ENCODE assay signal across 8 cellular contexts in the genomic region with DNA sequence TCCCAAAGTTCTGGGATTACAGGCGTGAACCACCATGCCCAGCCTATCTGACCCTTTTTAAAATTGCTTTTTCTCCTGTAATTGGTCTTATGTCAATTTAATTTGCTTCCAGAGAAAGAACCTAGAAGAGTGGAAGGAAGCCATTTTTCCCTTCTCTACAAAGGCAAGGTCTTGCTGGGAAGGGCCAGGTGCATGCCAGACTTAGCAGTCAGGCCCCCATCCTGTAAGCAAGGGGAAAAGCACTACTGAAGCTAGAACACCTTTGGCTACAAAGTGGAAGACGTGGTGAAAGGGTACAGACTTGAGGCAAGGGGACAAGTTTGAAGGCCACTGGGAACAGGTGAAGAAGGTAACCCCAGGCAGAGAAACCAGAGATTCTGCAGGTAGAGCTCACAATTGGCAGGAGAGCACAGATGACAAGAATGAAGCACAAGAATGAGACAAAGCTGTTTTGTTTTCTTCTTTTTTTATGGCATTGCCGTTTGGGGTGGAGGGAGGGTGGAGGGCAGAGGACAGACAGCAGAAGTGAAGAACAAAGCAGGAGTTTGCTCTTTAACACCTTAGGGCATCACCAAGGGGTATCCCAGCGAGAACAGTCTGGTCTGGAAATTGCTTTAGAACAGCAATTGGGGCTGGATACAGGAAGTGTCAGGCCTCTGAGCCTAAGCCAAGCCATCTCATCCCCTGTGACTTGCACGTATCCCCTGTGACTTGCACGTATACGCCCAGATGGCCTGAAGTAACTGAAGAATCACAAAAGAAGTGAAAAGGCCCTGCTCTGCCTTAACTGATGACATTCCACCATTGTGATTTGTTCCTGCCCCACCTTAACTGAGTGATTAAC.
DNase-seq lines count a peak whose midpoint lies in the region; ATAC-seq and TF ChIP-seq lines count a peak whose summit lies in the region.
"Had no signal": no experiment of that assay in that cellular context is flagged by ENCODE, and none has a peak within 500 bp of the region (broad histone marks: within the 10 kb centered on the region; RNA-seq: fewer than 3 reads in every experiment).

No MANE protein-coding gene starts in this region.

- no peaks in the 10 kb centered on the region for H3K9me3 Mint-ChIP-seq in neural progenitor cell

- peaks cover 48% of the 10 kb centered on the region for H3K4me1 Mint-ChIP-seq in neural progenitor cell

- H3K27ac ChIP-seq in DND-41 (ENCODE audit: low read length) (peak overlapping the region; percentile 99), colonic mucosa (peak overlapping the region; percentile 74), neural progenitor cell (peak overlapping the region; percentile 80)

- DNase-seq in DND-41 (peak; percentile 57), colonic mucosa (peak; percentile 46), neural progenitor cell (ENCODE audit: low spot score) (peak; percentile 35), COLO829 (ENCODE audit: low spot score) (no peak), hepatic stellate cell (ENCODE audit: low spot score) (no peak)
- DNase-seq: Kasumi-1 had no signal

- H3K9me3 ChIP-seq in DND-41 (ENCODE audit: insufficient read depth, low read length, severe bottlenecking) (no peaks in the 10 kb centered on the region), Loucy (ENCODE audit: insufficient read depth, low read depth, low read length) (no peaks in the 10 kb centered on the region), colonic mucosa (no peaks in the 10 kb centered on the region), neural progenitor cell (ENCODE audit: low read depth) (no peaks in the 10 kb centered on the region)

- H3K9ac ChIP-seq in DND-41 (ENCODE audit: low read depth, low read length) = peak overlapping the region; percentile 56
- peak overlapping the region; percentile 77 for H3K9ac ChIP-seq in Loucy (ENCODE audit: low read depth, low read length, poor library complexity, severe bottlenecking)
- H3K9ac ChIP-seq in colonic mucosa (ENCODE audit: low read depth in 2 of 2, low read length in 2 of 2) = peak overlapping the region in 1 of 2 donors; percentile 81
- no peak overlapping the region for H3K9ac ChIP-seq in neural progenitor cell

- H3K27ac Mint-ChIP-seq in neural progenitor cell = peak overlapping the region; percentile 82

- no peak for ATAC-seq in DND-41 (ENCODE audit: insufficient read depth, low read depth)
- no peak for ATAC-seq in GM19351 (IDR thresholded peaks at IDR 0.05; ENCODE audit: unreplicated experiment)

- H3K9me2 ChIP-seq in Loucy (replicated peaks; ENCODE audit: low read depth, low read length) = no peaks in the 10 kb centered on the region

- H4K20me1 ChIP-seq in DND-41 (ENCODE audit: insufficient read depth, low read length) (no peaks in the 10 kb centered on the region), Loucy (ENCODE audit: insufficient read depth, low read length, poor library complexity, severe bottlenecking) (no peaks in the 10 kb centered on the region), neural progenitor cell (ENCODE audit: low read depth) (peaks cover 56% of the 10 kb centered on the region)

- H3K27me3 ChIP-seq in DND-41 (ENCODE audit: insufficient read depth, low read length, poor library complexity) = no peaks in the 10 kb centered on the region
- H3K27me3 ChIP-seq in Loucy (ENCODE audit: insufficient read depth, low read length, poor library complexity, severe bottlenecking) = no peaks in the 10 kb centered on the region
- no peaks in the 10 kb centered on the region for H3K27me3 ChIP-seq in colonic mucosa
- H3K27me3 ChIP-seq in neural progenitor cell = no peaks in the 10 kb centered on the region

- no peak for TF ChIP-seq CTCF in DND-41 (IDR thresholded peaks at IDR 0.05; ENCODE audit: borderline replicate concordance, extremely low read depth, low read length, poor library complexity, severe bottlenecking)
- TF ChIP-seq CTCF in Loucy (conservative IDR thresholded peaks at IDR 0.05; ENCODE audit: low read length) = no peak
- no peak for TF ChIP-seq CTCF in colonic mucosa (IDR thresholded peaks at IDR 0.05)
- no peak for TF ChIP-seq CTCF in neural progenitor cell (IDR thresholded peaks at IDR 0.05)

- H3K79me2 ChIP-seq in DND-41 (ENCODE audit: insufficient read depth, low read length) (peaks cover 60% of the 10 kb centered on the region), Loucy (ENCODE audit: insufficient read depth, low read length) (peaks cover 64% of the 10 kb centered on the region), neural progenitor cell (ENCODE audit: low read depth) (peaks cover 97% of the 10 kb centered on the region)

- peak overlapping the region; percentile 39 for H3K4me3 Mint-ChIP-seq in neural progenitor cell

- H3K4me2 ChIP-seq in DND-41 (ENCODE audit: insufficient read depth, low read length) = peak overlapping the region; percentile 53
- peak overlapping the region; percentile 92 for H3K4me2 ChIP-seq in Loucy (ENCODE audit: low read depth, low read length, poor library complexity, severe bottlenecking)
- peak overlapping the region; percentile 30 for H3K4me2 ChIP-seq in neural progenitor cell

- H2AFZ ChIP-seq in DND-41 (ENCODE audit: low read depth, low read length) = no peak overlapping the region
- no peak overlapping the region for H2AFZ ChIP-seq in Loucy (ENCODE audit: low read length)
- no peak overlapping the region for H2AFZ ChIP-seq in neural progenitor cell (replicated peaks)

- H3K36me3 ChIP-seq in DND-41 (ENCODE audit: insufficient read depth, low read length) (no peaks in the 10 kb centered on the region), Loucy (ENCODE audit: insufficient read depth, low read length) (peaks cover 4% of the 10 kb centered on the region; the same call in 1 of the 2 replicates), colonic mucosa (no peaks in the 10 kb centered on the region), neural progenitor cell (no peaks in the 10 kb centered on the region)

- peaks cover 2% of the 10 kb centered on the region for H3K27me3 Mint-ChIP-seq in neural progenitor cell (ENCODE audit: insufficient read depth, low read depth)

- no peaks in the 10 kb centered on the region for H3K36me3 Mint-ChIP-seq in neural progenitor cell

- peaks cover 33% of the 10 kb centered on the region for H3F3A ChIP-seq in Loucy (ENCODE audit: low read depth)
- H3F3A ChIP-seq in neural progenitor cell (ENCODE audit: low read depth) = peaks cover 68% of the 10 kb centered on the region

- intact Hi-C loops in colonic mucosa (cut with DNase I) = loop anchor here (5.0 kb wide), 1 partner anchor 74 kb away; a partner anchor contains a TSS

- H3K4me1 ChIP-seq in DND-41 (ENCODE audit: insufficient read depth, low read length) (peaks cover 91% of the 10 kb centered on the region), Loucy (ENCODE audit: insufficient read depth, low read length, poor library complexity, severe bottlenecking) (peaks cover 77% of the 10 kb centered on the region), colonic mucosa (peaks cover 27% of the 10 kb centered on the region), neural progenitor cell (peaks cover 60% of the 10 kb centered on the region)

- peak overlapping the region in 1 of 2 experiments; percentile 23; a peak in 1 of 4 replicates for H3K4me3 ChIP-seq in DND-41 (ENCODE audit: low read depth in 1 of 2, low read length in 2 of 2)
- no peak overlapping the region for H3K4me3 ChIP-seq in Loucy (ENCODE audit: low read length, poor library complexity, severe bottlenecking)
- H3K4me3 ChIP-seq in colonic mucosa = no peak overlapping the region
- no peak overlapping the region for H3K4me3 ChIP-seq in neural progenitor cell

Comparison
In these comparisons a context has a peak if more than half of its experiments do, and no peak if none do; other contexts are left out.
1. DNase-seq: peak in DND-41 (single experiment), colonic mucosa (single experiment) and neural progenitor cell (single experiment); none in COLO829 (single experiment) and hepatic stellate cell (single experiment).
2. H3K4me2 ChIP-seq: peak in every context shown above with its lines; median percentile 92 in Loucy; 53 in DND-41; 30 in neural progenitor cell.
3. Peak in every context shown above with its lines, with median percentiles within 50 percentile points of each other: H3K27ac ChIP-seq.